8 cellular contexts compared by ENCODE assay signal in genomic region chr11:18105086-18105801, GRCh38.
DNase-seq lines count a peak whose midpoint lies in the region; ATAC-seq and TF ChIP-seq lines count a peak whose summit lies in the region.

No MANE protein-coding gene starts in this region.

- peak overlapping the region; percentile 88 for H3K27ac ChIP-seq in WERI-Rb-1
- peak overlapping the region; percentile 18 for H3K27ac ChIP-seq in stomach smooth muscle (ENCODE audit: low read length)

- H3K9ac ChIP-seq in iPS-15b (ENCODE audit: low read depth, low read length) = peak overlapping the region; percentile 83
- peak overlapping the region; percentile 87 to 93 for H3K9ac ChIP-seq in stomach smooth muscle (ENCODE audit: low read length in 2 of 2)

- H3K9me3 ChIP-seq in WERI-Rb-1 (ENCODE audit: severe bottlenecking) (no peaks in the 10 kb centered on the region), iPS-15b (ENCODE audit: control insufficient read depth, insufficient read depth, low read length) (no peaks in the 10 kb centered on the region), stomach smooth muscle (ENCODE audit: control insufficient read depth in 2 of 2, low read length in 2 of 2) (no peaks in the 10 kb centered on the region)

- TF ChIP-seq CTCF in WERI-Rb-1 (IDR thresholded peaks at IDR 0.05; ENCODE audit: low read depth, low read length) = no peak

- peak overlapping the region; percentile 98 for H3K4me3 ChIP-seq in WERI-Rb-1 (ENCODE audit: low read depth, low read length)
- H3K4me3 ChIP-seq in iPS-15b (ENCODE audit: low read depth, low read length) = peak overlapping the region; percentile 93
- peak overlapping the region; percentile 84 to 92 for H3K4me3 ChIP-seq in stomach smooth muscle (ENCODE audit: low read length in 2 of 2)

- no peak for ATAC-seq in HG03196 (IDR thresholded peaks at IDR 0.05; ENCODE audit: unreplicated experiment)

- DNase-seq in NCI-H2227 (lab: John Stamatoyannopoulos, UW; ENCODE audit: unreplicated experiment) (peak; percentile 20), NCI-H2227 treated with DMSO at 0.1 percent for 48 hours (lab: John Stamatoyannopoulos, UW) (no peak), WERI-Rb-1 (no peak), NCI-H2081 (lab: John Stamatoyannopoulos, UW) (no peak), DMS153 treated with DMSO at 0.1 percent for 48 hours (lab: John Stamatoyannopoulos, UW; ENCODE audit: unreplicated experiment) (no peak)

- H3K27me3 ChIP-seq in WERI-Rb-1 (ENCODE audit: insufficient read depth, low read depth, severe bottlenecking) (no peaks in the 10 kb centered on the region), iPS-15b (ENCODE audit: control insufficient read depth, insufficient read depth, low read length) (no peaks in the 10 kb centered on the region), stomach smooth muscle (ENCODE audit: control insufficient read depth in 1 of 2, insufficient read depth in 2 of 2, low read length in 2 of 2) (no peaks in the 10 kb centered on the region)

- H3K4me1 ChIP-seq in iPS-15b (ENCODE audit: control insufficient read depth, insufficient read depth, low read length) (no peaks in the 10 kb centered on the region), stomach smooth muscle (ENCODE audit: control insufficient read depth, insufficient read depth, low read length) (peaks cover 6% of the 10 kb centered on the region)

- H3K36me3 ChIP-seq in WERI-Rb-1 (peaks cover 42% of the 10 kb centered on the region), iPS-15b (ENCODE audit: control insufficient read depth, insufficient read depth, low read length) (peaks cover 14% of the 10 kb centered on the region), stomach smooth muscle (ENCODE audit: control insufficient read depth in 2 of 2, insufficient read depth in 2 of 2, low read length in 2 of 2) (peaks cover 2 to 7% of the 10 kb centered on the region in 2 donors)
